25 cellular contexts compared by ENCODE assay signal in genomic region chr5:113115061-113115460, GRCh38.
DNase-seq lines count a peak whose midpoint lies in the region; ATAC-seq and TF ChIP-seq lines count a peak whose summit lies in the region.
"Had no signal": no experiment of that assay in that cellular context is flagged by ENCODE, and none has a peak within 500 bp of the region (broad histone marks: within the 10 kb centered on the region; RNA-seq: fewer than 3 reads in every experiment).

No MANE protein-coding gene starts in this region.

- no peaks in the 10 kb centered on the region for H3K9me3 ChIP-seq in suprapubic skin
- H3K9me3 ChIP-seq: MG63, testis had no signal

- DNase-seq in left lobe of liver (ENCODE audit: low spot score) (no peak), suprapubic skin (ENCODE audit: low spot score in 2 of 2) (no peak), dorsolateral prefrontal cortex (no peak)
- DNase-seq: activated CD4-positive, alpha-beta T cell treated with anti-CD3 and anti-CD28 coated beads for 48 hours; activated naive CD4-positive, alpha-beta T cell treated with Interleukin-2 at 50 U/mL for 16 hours; activated T-cell treated with anti-CD3 and anti-CD28 coated beads, Interleukin-2, amount 50 U/mL, for 72 hours; brain microvascular endothelial cell; effector CD4-positive, alpha-beta T cell; MG63; naive thymus-derived CD4-positive, alpha-beta T cell; NCI-H1436; NCI-H446 treated with DMSO at 0.1 percent for 48 hours; occipital lobe; PC-3; small intestine; stimulated activated CD4-positive, alpha-beta T cell treated with anti-CD3 and anti-CD28 coated beads, Interleukin-1b, Interleukin-23, amount 100 ng/mL, for 48 hours; testis had no signal

- H3K36me3 ChIP-seq in suprapubic skin: peaks cover 9% of the 10 kb centered on the region
- H3K36me3 ChIP-seq: brain microvascular endothelial cell, MG63 had no signal

- ATAC-seq in GM19324 (IDR thresholded peaks at IDR 0.05; ENCODE audit: low FRiP score, unreplicated experiment) (peak; percentile 72), GM21717 (IDR thresholded peaks at IDR 0.05; ENCODE audit: unreplicated experiment) (peak; percentile 82), HG03280 (IDR thresholded peaks at IDR 0.05; ENCODE audit: unreplicated experiment) (peak; percentile 84), left lobe of liver (no peak), HG02840 (IDR thresholded peaks at IDR 0.05; ENCODE audit: low FRiP score, unreplicated experiment) (no peak)
- ATAC-seq: activated T-cell treated with anti-CD3 and anti-CD28 coated beads, Interleukin-2, amount 50 U/mL, for 72 hours; GM23338; naive thymus-derived CD4-positive, alpha-beta T cell; PC-3; Right ventricle myocardium inferior had no signal

- no peak for TF ChIP-seq CTCF in suprapubic skin (IDR thresholded peaks at IDR 0.05)
- TF ChIP-seq CTCF in dorsolateral prefrontal cortex (IDR thresholded peaks at IDR 0.05 in 54 of 56, conservative IDR thresholded peaks at IDR 0.05 in 2 of 56; ENCODE audit: low read depth in 1 of 56, partially characterized antibody in 56 of 56): no peak

- H3K4me3 ChIP-seq in suprapubic skin (no peak overlapping the region), dorsolateral prefrontal cortex (no peak overlapping the region)
- H3K4me3 ChIP-seq: GM23338, MG63, testis had no signal

- TF ChIP-seq POLR2A in suprapubic skin (IDR thresholded peaks at IDR 0.05): no peak

- intact Hi-C loops in dorsolateral prefrontal cortex (cut with DNase I): no loop called here

- no peak for TF ChIP-seq EP300 in suprapubic skin (IDR thresholded peaks at IDR 0.05)

- 84% methylated on average over 8 of the region's 8 CpGs for WGBS in suprapubic skin

- H3K4me1 ChIP-seq in suprapubic skin: peaks cover 13% of the 10 kb centered on the region

- no peak overlapping the region for H3K27ac ChIP-seq in suprapubic skin
- H3K27ac ChIP-seq in dorsolateral prefrontal cortex: no peak overlapping the region
- H3K27ac ChIP-seq: brain microvascular endothelial cell, C4-2B, testis, VCaP had no signal

- no peaks in the 10 kb centered on the region for H3K27me3 ChIP-seq in suprapubic skin
- H3K27me3 ChIP-seq in dorsolateral prefrontal cortex: no peaks in the 10 kb centered on the region
- H3K27me3 ChIP-seq: brain microvascular endothelial cell, MG63, testis had no signal

Comparison
In these comparisons a context has a peak if more than half of its experiments do, and no peak if none do; other contexts are left out.
1. ATAC-seq: peak in GM19324 (single experiment), GM21717 (single experiment) and HG03280 (single experiment); none in left lobe of liver (single experiment) and HG02840 (single experiment).